ENCODE assay signal across 11 cellular contexts in genomic region chr1:116825400-116825734, GRCh38.
DNase-seq lines count a peak whose midpoint lies in the region; ATAC-seq and TF ChIP-seq lines count a peak whose summit lies in the region.
"Had no signal": no experiment of that assay in that cellular context is flagged by ENCODE, and none has a peak within 500 bp of the region (broad histone marks: within the 10 kb centered on the region; RNA-seq: fewer than 3 reads in every experiment).

No MANE protein-coding gene starts in this region.

- intact Hi-C loops in right cardiac atrium (cut with DNase I), result no loop called here

- 16% methylated on average over 4 of the region's 4 CpGs for WGBS in right cardiac atrium

- peak overlapping the region; percentile 63 for H3K27ac ChIP-seq in right cardiac atrium (ENCODE audit: low read length)
- H3K27ac ChIP-seq in substantia nigra (ENCODE audit: low read depth, low read length, poor library complexity, severe bottlenecking), result no peak overlapping the region
- H3K27ac ChIP-seq: SJSA1 had no signal

- CTCF ChIA-PET in WTC11 (lab: Charles Lee), result interaction anchor here (1.1 to 1.5 kb wide), 4 partner anchors 9 to 88 kb away, joined by 3 to 5 read pairs (median 4); partner anchors contain the start of gene PTGFRN

- no peaks in the 10 kb centered on the region for H3K27me3 ChIP-seq in right cardiac atrium (ENCODE audit: control insufficient read depth, insufficient read depth)
- H3K27me3 ChIP-seq: SJSA1 had no signal

- no peaks in the 10 kb centered on the region for H3K27me3 Mint-ChIP-seq in activated T-cell treated with anti-CD3 and anti-CD28 coated beads, Interleukin-2, amount 50 U/mL, for 72 hours (ENCODE audit: low read depth)
- no peaks in the 10 kb centered on the region for H3K27me3 Mint-ChIP-seq in activated T-cell treated with anti-CD3 and anti-CD28 coated beads, Interleukin-2, amount 50 U/mL, for 4 hours (ENCODE audit: low read depth)
- H3K27me3 Mint-ChIP-seq in WTC11 (ENCODE audit: low read depth), result no peaks in the 10 kb centered on the region
- no peaks in the 10 kb centered on the region for H3K27me3 Mint-ChIP-seq in stimulated activated naive CD8-positive, alpha-beta T cell treated with anti-CD3 and anti-CD28 coated beads, Interleukin-15, amount 100 ng/mL, for 72 hours

- H3K4me1 Mint-ChIP-seq in activated T-cell treated with anti-CD3 and anti-CD28 coated beads, Interleukin-2, amount 50 U/mL, for 72 hours (ENCODE audit: low read depth), result peaks cover 70% of the 10 kb centered on the region
- peaks cover 45% of the 10 kb centered on the region for H3K4me1 Mint-ChIP-seq in activated T-cell treated with anti-CD3 and anti-CD28 coated beads, Interleukin-2, amount 50 U/mL, for 4 hours (ENCODE audit: low read depth)
- peaks cover 33% of the 10 kb centered on the region for H3K4me1 Mint-ChIP-seq in WTC11
- peaks cover 53% of the 10 kb centered on the region for H3K4me1 Mint-ChIP-seq in stimulated activated naive CD8-positive, alpha-beta T cell treated with anti-CD3 and anti-CD28 coated beads, Interleukin-15, amount 100 ng/mL, for 72 hours
- H3K4me1 Mint-ChIP-seq: B cell had no signal

- ATAC-seq in activated T-cell treated with anti-CD3 and anti-CD28 coated beads, Interleukin-2, amount 50 U/mL, for 72 hours (replicated peaks in 1 of 2), result no peak
- ATAC-seq in activated T-cell treated with anti-CD3 and anti-CD28 coated beads, Interleukin-2, amount 50 U/mL, for 4 hours, result no peak
- ATAC-seq in WTC11, result peak; percentile 71
- peak; percentile 81 to 82 for ATAC-seq in right cardiac atrium
- no peak for ATAC-seq in stimulated activated naive CD8-positive, alpha-beta T cell treated with anti-CD3 and anti-CD28 coated beads, Interleukin-15, amount 100 ng/mL, for 72 hours
- ATAC-seq in HG03521 (IDR thresholded peaks at IDR 0.05; ENCODE audit: unreplicated experiment), result no peak

- TF ChIP-seq CTCF in WTC11 (IDR thresholded peaks at IDR 0.05), result no peak

- peak overlapping the region; percentile 93 for H3K27ac Mint-ChIP-seq in activated T-cell treated with anti-CD3 and anti-CD28 coated beads, Interleukin-2, amount 50 U/mL, for 72 hours
- peak overlapping the region; percentile 75 for H3K27ac Mint-ChIP-seq in WTC11
- peak overlapping the region in 1 of 2 donors; percentile 97 for H3K27ac Mint-ChIP-seq in stimulated activated naive CD8-positive, alpha-beta T cell treated with anti-CD3 and anti-CD28 coated beads, Interleukin-15, amount 100 ng/mL, for 72 hours
- H3K27ac Mint-ChIP-seq: B cell had no signal

- peaks cover 6 to 13% of the 10 kb centered on the region in 2 donors for H3K36me3 Mint-ChIP-seq in activated T-cell treated with anti-CD3 and anti-CD28 coated beads, Interleukin-2, amount 50 U/mL, for 72 hours (ENCODE audit: insufficient read depth in 2 of 2)
- peaks cover 1% of the 10 kb centered on the region for H3K36me3 Mint-ChIP-seq in activated T-cell treated with anti-CD3 and anti-CD28 coated beads, Interleukin-2, amount 50 U/mL, for 4 hours (ENCODE audit: insufficient read depth)
- H3K36me3 Mint-ChIP-seq in WTC11, result no peaks in the 10 kb centered on the region

- peak overlapping the region; percentile 79 to 83 for H3K4me3 Mint-ChIP-seq in activated T-cell treated with anti-CD3 and anti-CD28 coated beads, Interleukin-2, amount 50 U/mL, for 72 hours
- H3K4me3 Mint-ChIP-seq in activated T-cell treated with anti-CD3 and anti-CD28 coated beads, Interleukin-2, amount 50 U/mL, for 4 hours, result no peak overlapping the region
- peak overlapping the region; percentile 6; the same call in 1 of the 2 replicates for H3K4me3 Mint-ChIP-seq in WTC11
- H3K4me3 Mint-ChIP-seq in stimulated activated naive CD8-positive, alpha-beta T cell treated with anti-CD3 and anti-CD28 coated beads, Interleukin-15, amount 100 ng/mL, for 72 hours, result peak overlapping the region; percentile 79 to 85
- H3K4me3 Mint-ChIP-seq: B cell had no signal

- no peak overlapping the region for H3K4me3 ChIP-seq in right cardiac atrium (ENCODE audit: low read length)
- H3K4me3 ChIP-seq: SJSA1 had no signal

- peaks cover 2 to 6% of the 10 kb centered on the region in 2 donors for H3K9me3 Mint-ChIP-seq in activated T-cell treated with anti-CD3 and anti-CD28 coated beads, Interleukin-2, amount 50 U/mL, for 72 hours
- H3K9me3 Mint-ChIP-seq in activated T-cell treated with anti-CD3 and anti-CD28 coated beads, Interleukin-2, amount 50 U/mL, for 4 hours, result peaks cover 4% of the 10 kb centered on the region
- 0 out of 2 replicates have a peak, but pooled peaks cover 6% of the 10 kb centered on the region for H3K9me3 Mint-ChIP-seq in WTC11
- peaks cover 4 to 7% of the 10 kb centered on the region in 2 donors for H3K9me3 Mint-ChIP-seq in stimulated activated naive CD8-positive, alpha-beta T cell treated with anti-CD3 and anti-CD28 coated beads, Interleukin-15, amount 100 ng/mL, for 72 hours

- POLR2A ChIA-PET in WTC11 (lab: Charles Lee), result no interaction called here

- DNase-seq in activated T-cell treated with anti-CD3 and anti-CD28 coated beads, Interleukin-2, amount 50 U/mL, for 72 hours, result peak in 1 of 2 donors; percentile 30
- DNase-seq in activated T-cell treated with anti-CD3 and anti-CD28 coated beads, Interleukin-2, amount 50 U/mL, for 4 hours, result no peak
- DNase-seq in WTC11 (ENCODE audit: low spot score) (no peak), right cardiac atrium (peak; percentile 35 to 69 (median 64)), substantia nigra (lab: John Stamatoyannopoulos, UW) (no peak), D341Med (ENCODE audit: low spot score) (no peak)
- no peak for DNase-seq in stimulated activated naive CD8-positive, alpha-beta T cell treated with anti-CD3 and anti-CD28 coated beads, Interleukin-15, amount 100 ng/mL, for 72 hours
- DNase-seq: NCI-H146 had no signal

- H3K9me3 ChIP-seq in right cardiac atrium (ENCODE audit: control insufficient read depth, low read length), result no peaks in the 10 kb centered on the region
- H3K9me3 ChIP-seq: SJSA1 had no signal

- H3K4me1 ChIP-seq in right cardiac atrium (ENCODE audit: control insufficient read depth, insufficient read depth, low read length), result no peaks in the 10 kb centered on the region
- H3K4me1 ChIP-seq: SJSA1 had no signal

TF ChIP-seq in WTC11, 78 proteins besides CTCF, POLR2A, EP300 and RAD21 (continues in another document):
- TF ChIP-seq TEAD1 (CRISPR knock-in tag; IDR thresholded peaks at IDR 0.05) (no peak), GRHL2 (CRISPR knock-in tag; IDR thresholded peaks at IDR 0.05; ENCODE audit: insufficient replicate concordance, severe bottlenecking) (no peak), ETV6 (CRISPR knock-in tag; IDR thresholded peaks at IDR 0.05) (no peak), MAX (CRISPR knock-in tag; IDR thresholded peaks at IDR 0.05) (no peak), TEAD4 (CRISPR knock-in tag; IDR thresholded peaks at IDR 0.05) (no peak), FOXP4 (CRISPR knock-in tag; IDR thresholded peaks at IDR 0.05) (no peak), ZNF263 (CRISPR knock-in tag; IDR thresholded peaks at IDR 0.05; ENCODE audit: low read depth) (no peak), FOXJ3 (CRISPR knock-in tag; IDR thresholded peaks at IDR 0.05; ENCODE audit: borderline replicate concordance) (no peak), ATF1 (CRISPR knock-in tag; IDR thresholded peaks at IDR 0.05) (no peak), ESRRA (CRISPR knock-in tag; IDR thresholded peaks at IDR 0.05; ENCODE audit: borderline replicate concordance) (no peak), SMAD3 (CRISPR knock-in tag; IDR thresholded peaks at IDR 0.05; ENCODE audit: borderline replicate concordance) (no peak), NR2C2 (CRISPR knock-in tag; IDR thresholded peaks at IDR 0.05) (no peak), ZNF232 (CRISPR knock-in tag; IDR thresholded peaks at IDR 0.05) (no peak)

Comparison
In these comparisons a context has a peak if more than half of its experiments do, and no peak if none do; other contexts are left out.
1. ATAC-seq: peak in WTC11 (single experiment) and right cardiac atrium (2 of 2); none in activated T-cell treated with anti-CD3 and anti-CD28 coated beads, Interleukin-2, amount 50 U/mL, for 72 hours (0 of 2), activated T-cell treated with anti-CD3 and anti-CD28 coated beads, Interleukin-2, amount 50 U/mL, for 4 hours (0 of 2), stimulated activated naive CD8-positive, alpha-beta T cell treated with anti-CD3 and anti-CD28 coated beads, Interleukin-15, amount 100 ng/mL, for 72 hours (single experiment) and HG03521 (single experiment).
2. DNase-seq: peak in right cardiac atrium (3 of 3); none in activated T-cell treated with anti-CD3 and anti-CD28 coated beads, Interleukin-2, amount 50 U/mL, for 4 hours (single experiment), WTC11 (single experiment), stimulated activated naive CD8-positive, alpha-beta T cell treated with anti-CD3 and anti-CD28 coated beads, Interleukin-15, amount 100 ng/mL, for 72 hours (0 of 2), substantia nigra (0 of 49) and D341Med (single experiment).